In genomic region chr1:41646186-41646585, GRCh38 we compare ENCODE assay signal across 14 cellular contexts.
"Had no signal": no experiment of that assay in that cellular context is flagged by ENCODE, and none has a peak within 500 bp of the region (broad histone marks: within the 10 kb centered on the region; RNA-seq: fewer than 3 reads in every experiment).

No MANE protein-coding gene starts in this region.

- H3K4me3 Mint-ChIP-seq: activated naive CD4-positive, alpha-beta T cell treated with anti-CD3 and anti-CD28 coated beads, Interleukin-2, amount 10 ng/mL, durations not matched to agents 7 days and 5 days; activated T-helper 17 cell treated with anti-CD3 and anti-CD28 coated beads, Interleukin-2, amount 50 U/mL, for 72 hours; neural crest cell; T-cell had no signal

- H3K9me3 Mint-ChIP-seq: activated naive CD4-positive, alpha-beta T cell treated with anti-CD3 and anti-CD28 coated beads, Interleukin-2, amount 10 ng/mL, durations not matched to agents 7 days and 5 days; activated T-helper 17 cell treated with anti-CD3 and anti-CD28 coated beads, Interleukin-2, amount 50 U/mL, for 72 hours; neural crest cell; T-cell had no signal

- H3K27me3 Mint-ChIP-seq: activated naive CD4-positive, alpha-beta T cell treated with anti-CD3 and anti-CD28 coated beads, Interleukin-2, amount 10 ng/mL, durations not matched to agents 7 days and 5 days; activated T-helper 17 cell treated with anti-CD3 and anti-CD28 coated beads, Interleukin-2, amount 50 U/mL, for 72 hours; T-cell had no signal

- H3K27ac Mint-ChIP-seq: activated naive CD4-positive, alpha-beta T cell treated with anti-CD3 and anti-CD28 coated beads, Interleukin-2, amount 10 ng/mL, durations not matched to agents 7 days and 5 days; activated T-helper 17 cell treated with anti-CD3 and anti-CD28 coated beads, Interleukin-2, amount 50 U/mL, for 72 hours; T-cell had no signal

- H3K36me3 Mint-ChIP-seq: T-cell had no signal

- DNase-seq: activated CD4-positive, alpha-beta T cell treated with anti-CD3 and anti-CD28 coated beads, Interleukin-2, amount 50 U/mL, for 4 hours; activated naive CD4-positive, alpha-beta T cell treated with anti-CD3 and anti-CD28 coated beads, Interleukin-2, amount 10 ng/mL, durations not matched to agents 7 days and 5 days; amniotic stem cell; body of pancreas; foreskin fibroblast; left ventricle myocardium superior; stimulated activated CD4-positive, alpha-beta T cell treated with anti-CD3 and anti-CD28 coated beads, Interleukin-12 subunit alpha, Interleukin-12 subunit beta, amount 100 ng/mL, for 4 hours; stimulated activated CD4-positive, alpha-beta T cell treated with anti-CD3 and anti-CD28 coated beads, Interleukin-1b, Interleukin-23, amount 100 ng/mL, for 48 hours; stimulated activated CD8-positive, alpha-beta memory T cell treated with anti-CD3 and anti-CD28 coated beads, Interleukin-4, amount 100 ng/mL, for 48 hours; stimulated activated naive CD8-positive, alpha-beta T cell treated with anti-CD3 and anti-CD28 coated beads, Interleukin-15, Interleukin-2, amounts not matched to agents 100 U/mL and 50 U/mL, for 24 hours; T-cell had no signal

- ATAC-seq: activated T-helper 17 cell treated with anti-CD3 and anti-CD28 coated beads, Interleukin-2, amount 50 U/mL, for 72 hours; body of pancreas; left ventricle myocardium superior; SK-N-SH treated with all-trans-retinoic acid at 6 μM for 48 hours; stimulated activated naive CD8-positive, alpha-beta T cell treated with anti-CD3 and anti-CD28 coated beads, Interleukin-15, Interleukin-2, amounts not matched to agents 100 U/mL and 50 U/mL, for 24 hours; T-cell had no signal
